In genomic region chr17:29430275-29430674, GRCh38 we compare ENCODE assay signal across 19 cellular contexts. TPM values are rescaled to one million over a fixed set of nuclear protein-coding genes. Genes with fewer than 3 reads are reported as not detected.
DNase-seq lines count a peak whose midpoint lies in the region; ATAC-seq and TF ChIP-seq lines count a peak whose summit lies in the region.
"Had no signal": no experiment of that assay in that cellular context is flagged by ENCODE, and none has a peak within 500 bp of the region (broad histone marks: within the 10 kb centered on the region; RNA-seq: fewer than 3 reads in every experiment).

No MANE protein-coding gene starts in this region.

- no peaks in the 10 kb centered on the region for H3K36me3 ChIP-seq in CD8-positive, alpha-beta T cell (ENCODE audit: insufficient read depth, low read length)
- H3K36me3 ChIP-seq in endodermal cell (ENCODE audit: control insufficient read depth, insufficient read depth, low read length) (peaks cover 32% of the 10 kb centered on the region), liver (ENCODE audit: control insufficient read depth in 4 of 4, insufficient read depth in 3 of 4, low read depth in 1 of 4, low read length in 3 of 4) (no peaks in the 10 kb centered on the region)
- no peaks in the 10 kb centered on the region for H3K36me3 ChIP-seq in effector memory CD4-positive, alpha-beta T cell (ENCODE audit: control insufficient read depth, insufficient read depth, low read length)

- POLR2A ChIA-PET in CD8-positive, alpha-beta T cell (lab: Charles Lee) = no interaction called here

- no peaks in the 10 kb centered on the region for H3K4me1 ChIP-seq in CD8-positive, alpha-beta T cell (ENCODE audit: insufficient read depth, low read length)
- H3K4me1 ChIP-seq in endodermal cell (ENCODE audit: control insufficient read depth, insufficient read depth, low read length) (no peaks in the 10 kb centered on the region), liver (ENCODE audit: control insufficient read depth in 4 of 4, insufficient read depth in 4 of 4, low read length in 3 of 4) (peaks cover 0 to 6% (median 0%) of the 10 kb centered on the region in 4 donors)
- H3K4me1 ChIP-seq in effector memory CD4-positive, alpha-beta T cell (ENCODE audit: control insufficient read depth, insufficient read depth, low read length, poor library complexity, severe bottlenecking) = no peaks in the 10 kb centered on the region

- H3K9me3 ChIP-seq in CD8-positive, alpha-beta T cell (ENCODE audit: low read length) = no peaks in the 10 kb centered on the region
- H3K9me3 ChIP-seq in endodermal cell (ENCODE audit: control insufficient read depth, low read length) (peaks cover 19% of the 10 kb centered on the region), liver (ENCODE audit: control insufficient read depth in 4 of 4, low read length in 3 of 4) (no peaks in the 10 kb centered on the region)
- H3K9me3 ChIP-seq in effector memory CD4-positive, alpha-beta T cell (ENCODE audit: control insufficient read depth, low read length) = no peaks in the 10 kb centered on the region
- H3K9me3 ChIP-seq: HAP-1 had no signal

- peaks cover 17% of the 10 kb centered on the region for H3K36me3 Mint-ChIP-seq in CD8-positive, alpha-beta T cell
- H3K36me3 Mint-ChIP-seq in endodermal cell (ENCODE audit: low read depth) = peaks cover 35% of the 10 kb centered on the region
- H3K36me3 Mint-ChIP-seq in stimulated activated effector memory CD8-positive, alpha-beta T cell treated with anti-CD3 and anti-CD28 coated beads, Interleukin-12 subunit alpha, Interleukin-12 subunit beta, amount 100 ng/mL, for 72 hours = no peaks in the 10 kb centered on the region

- no peak overlapping the region for H3K4me3 ChIP-seq in CD8-positive, alpha-beta T cell (ENCODE audit: low read depth, low read length)
- H3K4me3 ChIP-seq in endodermal cell (ENCODE audit: low read length) = peak overlapping the region; percentile 23
- H3K4me3 ChIP-seq in liver (ENCODE audit: low read depth in 1 of 3, low read length in 3 of 3) = no peak overlapping the region
- H3K4me3 ChIP-seq in effector memory CD4-positive, alpha-beta T cell (ENCODE audit: insufficient read depth, low read depth, low read length, poor library complexity, severe bottlenecking) = no peak overlapping the region
- H3K4me3 ChIP-seq: BLaER1 treated with 17β-estradiol and CSF1 and Interleukin-3, amounts not matched to agents 10 nM and 100 nM; GM12878; HAP-1 had no signal

- no peaks in the 10 kb centered on the region for H3K27me3 ChIP-seq in CD8-positive, alpha-beta T cell (ENCODE audit: insufficient read depth, low read length)
- H3K27me3 ChIP-seq in endodermal cell (ENCODE audit: control insufficient read depth, insufficient read depth, low read length, poor library complexity, severe bottlenecking) (no peaks in the 10 kb centered on the region), liver (ENCODE audit: control insufficient read depth in 4 of 4, insufficient read depth in 4 of 4, low read length in 3 of 4) (no peaks in the 10 kb centered on the region)
- H3K27me3 ChIP-seq in effector memory CD4-positive, alpha-beta T cell (replicated peaks; ENCODE audit: control insufficient read depth, insufficient read depth, low read length, poor library complexity, severe bottlenecking) = no peaks in the 10 kb centered on the region
- H3K27me3 ChIP-seq: BLaER1 treated with 17β-estradiol and CSF1 and Interleukin-3, amounts not matched to agents 10 nM and 100 nM had no signal

- CTCF ChIA-PET in CD8-positive, alpha-beta T cell (lab: Charles Lee) = no interaction called here

- WGBS in endodermal cell (ENCODE audit: insufficient coverage in 1 of 2, insufficient read length in 1 of 2), 2 experiments = 96 to 98% methylated on average over 4 of the region's 4 CpGs
- 53% methylated on average over 4 of the region's 4 CpGs for WGBS in liver

- intact Hi-C loops in CD8-positive, alpha-beta T cell (cut with DNase I, micrococcal nuclease) = no loop called here

- H3K27me3 Mint-ChIP-seq in CD8-positive, alpha-beta T cell (ENCODE audit: low read depth) = no peaks in the 10 kb centered on the region
- H3K27me3 Mint-ChIP-seq in endodermal cell (ENCODE audit: insufficient read depth) = no peaks in the 10 kb centered on the region
- H3K27me3 Mint-ChIP-seq: B cell had no signal

- H3K9me3 Mint-ChIP-seq in CD8-positive, alpha-beta T cell = no peaks in the 10 kb centered on the region
- peaks cover 20% of the 10 kb centered on the region for H3K9me3 Mint-ChIP-seq in endodermal cell
- no peaks in the 10 kb centered on the region for H3K9me3 Mint-ChIP-seq in stimulated activated effector memory CD8-positive, alpha-beta T cell treated with anti-CD3 and anti-CD28 coated beads, Interleukin-12 subunit alpha, Interleukin-12 subunit beta, amount 100 ng/mL, for 72 hours

- H3K4me1 Mint-ChIP-seq in CD8-positive, alpha-beta T cell (ENCODE audit: low read depth) = peaks cover 50% of the 10 kb centered on the region
- H3K4me1 Mint-ChIP-seq in endodermal cell = peaks cover 11% of the 10 kb centered on the region
- H3K4me1 Mint-ChIP-seq in stimulated activated effector memory CD8-positive, alpha-beta T cell treated with anti-CD3 and anti-CD28 coated beads, Interleukin-12 subunit alpha, Interleukin-12 subunit beta, amount 100 ng/mL, for 72 hours = peaks cover 26% of the 10 kb centered on the region

- no peak overlapping the region for H3K4me3 Mint-ChIP-seq in CD8-positive, alpha-beta T cell
- H3K4me3 Mint-ChIP-seq in endodermal cell = no peak overlapping the region
- H3K4me3 Mint-ChIP-seq in stimulated activated effector memory CD8-positive, alpha-beta T cell treated with anti-CD3 and anti-CD28 coated beads, Interleukin-12 subunit alpha, Interleukin-12 subunit beta, amount 100 ng/mL, for 72 hours = no peak overlapping the region
- H3K4me3 Mint-ChIP-seq: B cell had no signal

- no peak for ATAC-seq in CD8-positive, alpha-beta T cell
- ATAC-seq in stimulated activated effector memory CD8-positive, alpha-beta T cell treated with anti-CD3 and anti-CD28 coated beads, Interleukin-12 subunit alpha, Interleukin-12 subunit beta, amount 100 ng/mL, for 72 hours = no peak
- ATAC-seq: GM12878 had no signal

- no peak for TF ChIP-seq RAD21 in liver (IDR thresholded peaks at IDR 0.05)

- no peak for DNase-seq in CD8-positive, alpha-beta T cell
- DNase-seq in endodermal cell (no peak), DMS53 treated with DMSO at 0.1 percent for 48 hours (lab: John Stamatoyannopoulos, UW; ENCODE audit: unreplicated experiment) (no peak), AG08395 (ENCODE audit: low spot score) (no peak), germinal center (ENCODE audit: low spot score) (no peak)
- DNase-seq in stimulated activated effector memory CD8-positive, alpha-beta T cell treated with anti-CD3 and anti-CD28 coated beads, Interleukin-12 subunit alpha, Interleukin-12 subunit beta, amount 100 ng/mL, for 72 hours (ENCODE audit: low spot score in 2 of 2) = no peak
- no peak for DNase-seq in effector memory CD4-positive, alpha-beta T cell
- DNase-seq: 8988T, Calu3, DND-41, EL, IMR-90, KBM-7 had no signal

- peak overlapping the region; percentile 6 for H3K27ac Mint-ChIP-seq in CD8-positive, alpha-beta T cell
- no peak overlapping the region for H3K27ac Mint-ChIP-seq in endodermal cell
- peak overlapping the region; percentile 43 for H3K27ac Mint-ChIP-seq in stimulated activated effector memory CD8-positive, alpha-beta T cell treated with anti-CD3 and anti-CD28 coated beads, Interleukin-12 subunit alpha, Interleukin-12 subunit beta, amount 100 ng/mL, for 72 hours
- H3K27ac Mint-ChIP-seq: B cell had no signal

- H3K9ac ChIP-seq in endodermal cell (ENCODE audit: extremely low read depth, low read length, poor library complexity, severe bottlenecking) = no peak overlapping the region
- no peak overlapping the region for H3K9ac ChIP-seq in liver (ENCODE audit: low read depth in 1 of 2, low read length in 2 of 2)
- H3K9ac ChIP-seq: BLaER1 treated with 17β-estradiol and CSF1 and Interleukin-3, amounts not matched to agents 10 nM and 100 nM had no signal

- no peak for TF ChIP-seq CTCF in CD8-positive, alpha-beta T cell (IDR thresholded peaks at IDR 0.05)
- TF ChIP-seq CTCF in endodermal cell (conservative IDR thresholded peaks at IDR 0.05) (no peak), liver (IDR thresholded peaks at IDR 0.05; ENCODE audit: low read depth, low read length, missing input control) (no peak)

- H3K27ac ChIP-seq in CD8-positive, alpha-beta T cell (ENCODE audit: low read depth, low read length) = no peak overlapping the region
- no peak overlapping the region for H3K27ac ChIP-seq in endodermal cell (ENCODE audit: low read depth, low read length)
- no peak overlapping the region for H3K27ac ChIP-seq in liver (ENCODE audit: low read depth in 1 of 2, low read length in 2 of 2)
- no peak overlapping the region for H3K27ac ChIP-seq in effector memory CD4-positive, alpha-beta T cell (ENCODE audit: insufficient read depth, low read length, poor library complexity, severe bottlenecking)
- H3K27ac ChIP-seq: BLaER1 treated with 17β-estradiol and CSF1 and Interleukin-3, amounts not matched to agents 10 nM and 100 nM; HL-60 had no signal

TF ChIP-seq in liver, 16 proteins besides CTCF, POLR2A, EP300 and RAD21 (continues in another document):
- peak; percentile 17 for TF ChIP-seq REST (IDR thresholded peaks at IDR 0.05)

RNA-seq across cellular contexts. Expression of gene TAOK1, which starts 40.1 kb away (rescaled TPM):
- 10 to 100 TPM; 25.2 to 26.8 TPM for total RNA-seq in CD8-positive, alpha-beta T cell
- 100 to 1,000 TPM in 1 of 2 donors, 10 to 100 TPM in 1; 95.9 to 102 TPM for total RNA-seq in endodermal cell
- polyA plus RNA-seq in endodermal cell (2013, experiment 1 of 2) = 33.4 TPM
- 36.4 TPM for polyA plus RNA-seq in endodermal cell (2013, experiment 2 of 2)
- total RNA-seq in liver = 10 to 100 TPM; 19.7 to 20.5 TPM
- polyA plus RNA-seq in liver = 1 to 10 TPM; 4.3 to 5.5 TPM
